ENCODE assay signal across 25 cellular contexts in genomic region chr11:43955381-43956118, GRCh38. TPM values are rescaled to one million over a fixed set of nuclear protein-coding genes. Genes with fewer than 3 reads are reported as not detected.
DNase-seq lines count a peak whose midpoint lies in the region; ATAC-seq, FAIRE-seq and TF ChIP-seq lines count a peak whose summit lies in the region.
"Had no signal": no experiment of that assay in that cellular context is flagged by ENCODE, and none has a peak within 500 bp of the region (broad histone marks: within the 10 kb centered on the region; RNA-seq: fewer than 3 reads in every experiment).

No MANE protein-coding gene starts in this region.

- H3K27me3 ChIP-seq in right cardiac atrium (ENCODE audit: control insufficient read depth, insufficient read depth) (no peaks in the 10 kb centered on the region), K562 (ENCODE audit: control insufficient read depth in 2 of 2, insufficient read depth in 2 of 2, low read length in 2 of 2) (no peaks in the 10 kb centered on the region), iPS-20b (ENCODE audit: insufficient read depth, low read length) (no peaks in the 10 kb centered on the region)
- H3K27me3 ChIP-seq: BE2C had no signal

- peak; percentile 30 for ATAC-seq in left ventricle myocardium superior
- no peak for ATAC-seq in right cardiac atrium
- no peak for ATAC-seq in K562
- no peak for ATAC-seq in GM19463 (IDR thresholded peaks at IDR 0.05; ENCODE audit: unreplicated experiment)
- ATAC-seq in left lobe of liver: no peak
- ATAC-seq in GM21529 (IDR thresholded peaks at IDR 0.05; ENCODE audit: unreplicated experiment): no peak
- no peak for ATAC-seq in GM18511 (IDR thresholded peaks at IDR 0.05; ENCODE audit: unreplicated experiment)
- ATAC-seq: activated T-cell treated with anti-CD3 and anti-CD28 coated beads, Interleukin-2, amount 50 U/mL, for 4 hours had no signal

- no peaks in the 10 kb centered on the region for H3K79me2 ChIP-seq in K562 (ENCODE audit: control insufficient read depth, insufficient read depth, low read length)

- H3K9me1 ChIP-seq in K562 (ENCODE audit: control insufficient read depth, insufficient read depth, low read length): no peaks in the 10 kb centered on the region

- no peak for TF ChIP-seq EP300 in K562 (IDR thresholded peaks at IDR 0.05; ENCODE audit: low read length)

- FAIRE-seq in K562 (lab: Jason Lieb, UNC): no peak
- FAIRE-seq: GM19239, H54 had no signal

- 75% methylated on average over 5 of the region's 5 CpGs for WGBS in right cardiac atrium
- 18% methylated on average over 5 of the region's 5 CpGs for WGBS in K562 (ENCODE audit: insufficient coverage, low coverage, missing lambda C conversion rate)

- no peak for DNase-seq in left ventricle myocardium superior
- DNase-seq in right cardiac atrium: no peak
- no peak for DNase-seq in K562 (ENCODE audit: extremely low read depth in 1 of 4, low spot score in 3 of 4)
- no peak for DNase-seq in left lobe of liver (ENCODE audit: low spot score)
- DNase-seq: 8988T; activated CD4-positive, alpha-beta T cell treated with anti-CD3 and anti-CD28 coated beads for 1 hour; activated naive CD4-positive, alpha-beta T cell treated with anti-CD3 and anti-CD28 coated beads, Interleukin-2, amount 50 U/mL, for 16 hours; activated T-cell treated with anti-CD3 and anti-CD28 coated beads, Interleukin-2, amount 50 U/mL, for 4 hours; anterior cingulate cortex; BE2C; cerebellar nuclear complex; DND-41; effector CD4-positive, alpha-beta T cell; mesenchymal stem cell; NCI-H1048; NCI-H187 treated with DMSO at 0.1 percent for 48 hours; NCI-H69; stimulated activated CD4-positive, alpha-beta T cell treated with anti-CD3 and anti-CD28 coated beads, Interleukin-4, amount 100 ng/mL, for 1 hour; stimulated activated naive CD4-positive, alpha-beta T cell had no signal

- POLR2A ChIA-PET in K562 (lab: Yijun Ruan, JAX): interaction anchor here (1.7 to 2.0 kb wide), 2 partner anchors 8 to 13 kb away, joined by 5 to 9 read pairs; partner anchors contain the start of gene C11orf96

- H3K9me3 ChIP-seq in right cardiac atrium (ENCODE audit: control insufficient read depth, low read length) (no peaks in the 10 kb centered on the region), K562 (replicated peaks; ENCODE audit: control insufficient read depth, insufficient read depth, low read depth, low read length) (no peaks in the 10 kb centered on the region; the same call in none of the 2 replicates), iPS-20b (ENCODE audit: insufficient read depth, low read depth, low read length) (no peaks in the 10 kb centered on the region)
- H3K9me3 ChIP-seq: BE2C had no signal

- H2AFZ ChIP-seq in K562 (ENCODE audit: low read depth, low read length): peak overlapping the region; percentile 68

- no peak overlapping the region for H3K9ac ChIP-seq in K562 (ENCODE audit: insufficient read depth in 1 of 2, low read depth in 2 of 2, low read length in 2 of 2)
- H3K9ac ChIP-seq in iPS-20b (ENCODE audit: low read depth, low read length): no peak overlapping the region

- H3K4me1 ChIP-seq in right cardiac atrium (ENCODE audit: control insufficient read depth, insufficient read depth, low read length) (no peaks in the 10 kb centered on the region), K562 (replicated peaks in 1 of 2; ENCODE audit: control insufficient read depth in 2 of 2, insufficient read depth in 2 of 2, low read length in 2 of 2) (peaks cover 11 to 45% of the 10 kb centered on the region in 2 experiments; a peak in 3 of 5 replicates), iPS-20b (ENCODE audit: insufficient read depth, low read length) (peaks cover 15% of the 10 kb centered on the region)

- H3K4me3 ChIP-seq in right cardiac atrium (ENCODE audit: low read length): no peak overlapping the region
- no peak overlapping the region for H3K4me3 ChIP-seq in K562
- H3K4me3 ChIP-seq in iPS-20b (ENCODE audit: low read length): no peak overlapping the region

- TF ChIP-seq CTCF in K562 (IDR thresholded peaks at IDR 0.05 in 2 of 3, conservative IDR thresholded peaks at IDR 0.05 in 1 of 3; ENCODE audit: insufficient read depth in 2 of 3, low read depth in 1 of 3, low read length in 3 of 3): no peak

- no TSS peak for BruUV-seq in K562 (replicated peaks; lab: Mats Ljungman, UMichigan)

- no peak for TF ChIP-seq RAD21 in K562 (CRISPR knock-in tag; conservative IDR thresholded peaks at IDR 0.05 in 1 of 2, IDR thresholded peaks at IDR 0.05 in 1 of 2)

- no peak overlapping the region for H3K27ac ChIP-seq in right cardiac atrium (ENCODE audit: low read length)
- no peak overlapping the region for H3K27ac ChIP-seq in K562 (ENCODE audit: extremely low read depth, low read depth, low read length)
- peak overlapping the region; percentile 67 for H3K27ac ChIP-seq in iPS-20b (ENCODE audit: low read length)

- H3K4me2 ChIP-seq in K562 (ENCODE audit: insufficient read depth, low read length): no peak overlapping the region; the same call in 1 of the 2 replicates

- intact Hi-C loops in left ventricle myocardium superior (cut with micrococcal nuclease): no loop called here
- intact Hi-C loops in right cardiac atrium (cut with DNase I): no loop called here
- intact Hi-C loops in K562 (cut with micrococcal nuclease): no loop called here

- CTCF ChIA-PET in K562 (lab: Yijun Ruan, JAX; ENCODE audit: low intra/inter-chr PET ratio): no interaction called here

- TF ChIP-seq POLR2A in K562 (conservative IDR thresholded peaks at IDR 0.05): no peak

- H4K20me1 ChIP-seq in K562 (replicated peaks; ENCODE audit: control insufficient read depth, insufficient read depth, low read length): no peaks in the 10 kb centered on the region

- in situ Hi-C loops in K562 (cut with MboI): no loop called here

- H3K36me3 ChIP-seq in K562 (ENCODE audit: control insufficient read depth, insufficient read depth, low read length) (no peaks in the 10 kb centered on the region), iPS-20b (ENCODE audit: insufficient read depth, low read depth, low read length) (no peaks in the 10 kb centered on the region)
- H3K36me3 ChIP-seq: BE2C had no signal

TF ChIP-seq in K562, 482 proteins besides CTCF, POLR2A, EP300 and RAD21:
- TF ChIP-seq MAFG (tag; conservative IDR thresholded peaks at IDR 0.05): peak; percentile 22; the same call in 1 of the 2 replicates
- no peak for TF ChIP-seq PRMT5 (CRISPR knock-in tag; IDR thresholded peaks at IDR 0.05)
- no peak for TF ChIP-seq MXI1 (IDR thresholded peaks at IDR 0.05; ENCODE audit: low read depth, low read length)
- 0 out of 2 replicates have a peak, but pooled peaks have one; percentile 8 for TF ChIP-seq NFE2 (IDR thresholded peaks at IDR 0.05; ENCODE audit: low read depth)

RNA-seq across cellular contexts. Expression of gene C11orf96, which starts 13.1 kb away (rescaled TPM):
- total RNA-seq in left ventricle myocardium superior: 16.1 TPM
- total RNA-seq in right cardiac atrium: 100 to 1,000 TPM in 1 of 4 donors, 10 to 100 TPM in 3; 26.5 to 107 (median 36.5) TPM
- 68.0 TPM for polyA plus RNA-seq in right cardiac atrium
- 0.81 and 2.9 TPM in 2 replicates for total RNA-seq in K562 (2011; cell fraction: chromatin; rRNA removed; ENCODE audit: low replicate concordance)
- 3.4 and 4.8 TPM in 2 replicates for total RNA-seq in K562 (2011; cell fraction: nucleolus; rRNA removed)
- 1.3 and 1.9 TPM in 2 replicates for total RNA-seq in K562 (2011; cell fraction: nucleoplasm; rRNA removed)
- 6.8 and 9.6 TPM in 2 replicates for total RNA-seq in K562 (2014; rRNA removed)
- 0.26 and 0.40 TPM in 2 replicates for total RNA-seq in K562 (2014; rRNA removed; fragmentation: Illumina TruSeq; extraction: Trizol)
- 0.83 and 0.90 TPM in 2 replicates for total RNA-seq in K562 (2015; rRNA removed; fragmentation: Illumina TruSeq; extraction: Trizol)
- total RNA-seq in K562 (2021): 7.7 and 8.5 TPM in 2 replicates
- 1.2 and 2.0 TPM in 2 replicates for polyA plus RNA-seq in K562 (2011; rRNA removed)
- 1.9 and 9.3 TPM in 2 replicates for polyA plus RNA-seq in K562 (2011; cell fraction: cytosol; rRNA removed)
- 2.0 and 4.6 TPM in 2 replicates for polyA plus RNA-seq in K562 (2011; cell fraction: nucleus; rRNA removed)
- polyA plus RNA-seq in K562 (2012): 5.5 and 6.8 TPM in 2 replicates
- 0.16 and 0.73 TPM in 2 replicates for polyA plus RNA-seq in K562 (2014; fragmentation: Illumina TruSeq; extraction: Trizol)
- under 1 TPM; 0.08 to 0.14 TPM for polyA plus RNA-seq in K562 (2014; fragmentation: Nextera tagmentation; extraction: Ambion mirVana)
- polyA plus RNA-seq in K562 (2014; rRNA removed): 6.6 and 10.8 TPM in 2 replicates
- polyA minus RNA-seq in K562 (2011; rRNA and poly(A)+ RNA removed): 0.18 and 0.25 TPM in 2 replicates
- 2.0 and 2.1 TPM in 2 replicates for polyA minus RNA-seq in K562 (2011; cell fraction: cytosol; rRNA and poly(A)+ RNA removed)
- 1.3 and 1.6 TPM in 2 replicates for polyA minus RNA-seq in K562 (2011; cell fraction: nucleus; rRNA and poly(A)+ RNA removed)
- total RNA-seq in left lobe of liver: 10.3 TPM
